Comparison of ENCODE assay signal across 8 cellular contexts in the genomic region with DNA sequence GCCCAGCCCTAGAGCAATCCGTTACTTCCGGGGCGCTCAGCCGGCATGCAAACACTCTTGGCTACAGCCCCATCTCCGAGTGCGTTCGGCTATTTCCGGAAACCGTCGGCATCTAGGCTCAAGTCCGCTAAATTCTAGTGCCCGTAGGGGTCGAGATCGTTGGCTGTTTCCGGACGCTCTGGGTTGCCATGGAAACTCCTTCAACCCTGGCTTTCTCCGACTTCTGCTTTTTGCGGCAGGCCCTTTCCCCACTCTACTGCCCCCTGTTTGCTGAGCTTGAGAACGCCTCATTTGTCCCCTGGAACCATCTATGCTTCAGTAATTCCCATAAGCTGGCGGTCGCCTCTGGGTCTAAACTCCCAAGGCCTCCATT. TPM values are rescaled to one million over a fixed set of nuclear protein-coding genes. Genes with fewer than 3 reads are reported as not detected.
A peak's percentile ranks its signal among the peaks of the same experiment; 100 is the strongest.
DNase-seq lines count a peak whose midpoint lies in the region; ATAC-seq and TF ChIP-seq lines count a peak whose summit lies in the region.

No MANE protein-coding gene starts in this region.

- H3K4me3 Mint-ChIP-seq in activated CD4-positive, alpha-beta T cell treated with anti-CD3 and anti-CD28 coated beads for 36 hours = peak overlapping the region; percentile 84

- no peaks in the 10 kb centered on the region for H3K27me3 ChIP-seq in BJ (ENCODE audit: control insufficient read depth, insufficient read depth, low read length)

- CTCF ChIA-PET in BJ (lab: Yijun Ruan, JAX) = interaction anchor here (0.8 to 2.5 kb wide), 11 partner anchors 8 to 145 kb away, joined by 3 to 11 read pairs (median 3); no protein-coding TSS in a partner anchor
- CTCF ChIA-PET in activated CD4-positive, alpha-beta T cell treated with anti-CD3 and anti-CD28 coated beads for 36 hours (lab: Charles Lee) = interaction anchor here (0.6 to 2.0 kb wide), 12 partner anchors 11 to 1212 kb away, joined by 3 to 8 read pairs (median 4); a partner anchor contains a TSS

- H3K36me3 Mint-ChIP-seq in activated CD4-positive, alpha-beta T cell treated with anti-CD3 and anti-CD28 coated beads for 36 hours (ENCODE audit: low read depth) = peaks cover 2% of the 10 kb centered on the region

- peak overlapping the region; percentile 97 for H3K27ac ChIP-seq in cingulate gyrus (ENCODE audit: low read depth, low read length)

- POLR2A ChIA-PET in BJ (lab: Charles Lee) = no interaction called here
- POLR2A ChIA-PET in activated CD4-positive, alpha-beta T cell treated with anti-CD3 and anti-CD28 coated beads for 36 hours (lab: Charles Lee) = interaction anchor here (0.6 to 1.1 kb wide), 5 partner anchors 23 to 283 kb away, joined by 3 read pairs; a partner anchor contains a TSS

- H3K36me3 ChIP-seq in BJ (ENCODE audit: control insufficient read depth, insufficient read depth, low read length) = peaks cover 17% of the 10 kb centered on the region

- TF ChIP-seq POLR2A in GM19193 (IDR thresholded peaks at IDR 0.05; ENCODE audit: extremely low read depth, insufficient read depth, insufficient read length) = peak; percentile 61

- peak; percentile 88 for DNase-seq in BJ (ENCODE audit: low read depth)
- DNase-seq in NCI-H510A (lab: John Stamatoyannopoulos, UW) = peak; percentile 79
- DNase-seq in activated CD4-positive, alpha-beta T cell treated with anti-CD3 and anti-CD28 coated beads for 36 hours = peak; percentile 100
- DNase-seq in kidney tubule cell (ENCODE audit: low spot score) = peak; percentile 97
- DNase-seq in stimulated activated CD4-positive, alpha-beta T cell treated with anti-CD3 and anti-CD28 coated beads, Interleukin-1b, Interleukin-23, amount 100 ng/mL, for 24 hours (ENCODE audit: low read depth in 4 of 4, low spot score in 1 of 4) = peak; percentile 94 to 99 (median 96)

- intact Hi-C loops in activated CD4-positive, alpha-beta T cell treated with anti-CD3 and anti-CD28 coated beads for 36 hours (cut with DNase I, micrococcal nuclease) = loop anchor here (1.0 to 10.0 kb wide), 14 partner anchors 16 to 640 kb away; a partner anchor contains a TSS

- ATAC-seq in HG03432 (IDR thresholded peaks at IDR 0.05; ENCODE audit: unreplicated experiment) = peak; percentile 62
- ATAC-seq in activated CD4-positive, alpha-beta T cell treated with anti-CD3 and anti-CD28 coated beads for 36 hours = peak; percentile 79

- no peaks in the 10 kb centered on the region for H3K27me3 Mint-ChIP-seq in activated CD4-positive, alpha-beta T cell treated with anti-CD3 and anti-CD28 coated beads for 36 hours

- peaks cover 23% of the 10 kb centered on the region for H3K4me1 Mint-ChIP-seq in activated CD4-positive, alpha-beta T cell treated with anti-CD3 and anti-CD28 coated beads for 36 hours

- H3K9me3 Mint-ChIP-seq in activated CD4-positive, alpha-beta T cell treated with anti-CD3 and anti-CD28 coated beads for 36 hours (ENCODE audit: low read depth) = no peaks in the 10 kb centered on the region

- H3K4me3 ChIP-seq in BJ (ENCODE audit: low read depth, low read length) = peak overlapping the region; percentile 43

- TF ChIP-seq CTCF in BJ (IDR thresholded peaks at IDR 0.05; ENCODE audit: insufficient read depth, low read depth, low read length) = peak; percentile 72

- peak overlapping the region; percentile 98 for H3K27ac Mint-ChIP-seq in activated CD4-positive, alpha-beta T cell treated with anti-CD3 and anti-CD28 coated beads for 36 hours

RNA-seq across cellular contexts. Expression of a gene that starts 0.5 kb away (rescaled TPM):
- polyA plus RNA-seq in BJ (2011; rRNA removed) = 9.4 and 17.4 TPM in 2 replicates
- 12.3 and 15.0 TPM in 2 replicates for polyA minus RNA-seq in BJ (2011; rRNA and poly(A)+ RNA removed)
- total RNA-seq in activated CD4-positive, alpha-beta T cell treated with anti-CD3 and anti-CD28 coated beads for 36 hours = 10 to 100 TPM; 18.9 to 20.2 TPM

RNA-seq across cellular contexts. Expression of a gene that starts 21.2 kb away (rescaled TPM):
- 11.1 and 14.5 TPM in 2 replicates for polyA plus RNA-seq in BJ (2011; rRNA removed)
- 1.6 and 4.0 TPM in 2 replicates for polyA minus RNA-seq in BJ (2011; rRNA and poly(A)+ RNA removed)
- total RNA-seq in activated CD4-positive, alpha-beta T cell treated with anti-CD3 and anti-CD28 coated beads for 36 hours = 10 to 100 TPM; 20.4 to 29.5 TPM

RNA-seq across cellular contexts. Expression of a gene that starts 40.6 kb away (rescaled TPM):
- 13.3 and 25.0 TPM in 2 replicates for polyA plus RNA-seq in BJ (2011; rRNA removed)
- 12.3 and 15.1 TPM in 2 replicates for polyA minus RNA-seq in BJ (2011; rRNA and poly(A)+ RNA removed)
- 1 to 10 TPM; 5.7 to 6.2 TPM for total RNA-seq in activated CD4-positive, alpha-beta T cell treated with anti-CD3 and anti-CD28 coated beads for 36 hours

RNA-seq across cellular contexts. Expression of a gene that starts 51.4 kb away (rescaled TPM):
- polyA plus RNA-seq in BJ (2011; rRNA removed) = 1.4 and 2.0 TPM in 2 replicates
- 4.4 and 7.0 TPM in 2 replicates for polyA minus RNA-seq in BJ (2011; rRNA and poly(A)+ RNA removed)
- total RNA-seq in activated CD4-positive, alpha-beta T cell treated with anti-CD3 and anti-CD28 coated beads for 36 hours = 1 to 10 TPM; 5.6 to 8.9 TPM

RNA-seq across cellular contexts. Expression of a gene that starts 54.9 kb away (rescaled TPM):
- 1.9 and 2.8 TPM in 2 replicates for polyA plus RNA-seq in BJ (2011; rRNA removed)
- 3.6 and 4.9 TPM in 2 replicates for polyA minus RNA-seq in BJ (2011; rRNA and poly(A)+ RNA removed)
- 10 to 100 TPM; 17.4 to 20.1 TPM for total RNA-seq in activated CD4-positive, alpha-beta T cell treated with anti-CD3 and anti-CD28 coated beads for 36 hours

Comparison
In these comparisons a context has a peak if more than half of its experiments do, and no peak if none do; other contexts are left out.
1. Peak in every context shown above with its lines: DNase-seq, ATAC-seq, H3K4me3 ChIP-seq and H3K27ac ChIP-seq.